Comparison of ENCODE assay signal across 16 cellular contexts in the genomic region with DNA sequence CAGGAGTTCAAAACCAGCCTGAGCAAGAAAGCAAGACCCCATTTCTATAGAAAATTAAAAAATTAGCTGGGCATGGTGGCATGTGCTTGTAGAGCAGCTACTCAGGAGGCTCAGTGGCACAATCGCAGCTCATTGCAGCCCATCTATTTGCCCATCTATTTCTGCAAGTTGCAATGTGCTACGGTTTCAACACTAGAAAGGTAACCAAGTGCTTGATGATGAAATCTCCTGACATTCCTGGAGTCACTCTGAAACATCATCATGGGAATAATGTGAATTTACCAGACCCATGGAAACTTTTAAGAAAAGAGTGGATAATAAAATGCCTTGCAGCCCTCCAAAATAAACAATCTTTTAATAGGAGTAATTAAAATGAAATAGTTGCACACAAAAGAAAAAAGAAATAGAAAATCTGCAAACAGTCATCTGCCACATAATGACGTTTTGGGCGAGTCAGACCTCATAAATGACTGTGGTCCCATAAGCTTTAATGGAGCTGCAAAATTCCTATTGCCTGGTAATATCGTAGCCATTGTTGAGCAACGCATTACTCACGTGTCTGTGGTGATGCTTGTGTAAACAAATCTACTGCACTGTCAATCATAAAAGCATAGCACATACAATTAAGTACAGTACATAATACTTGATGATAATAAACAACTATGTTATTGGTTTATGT. TPM values are rescaled to one million over a fixed set of nuclear protein-coding genes. Genes with fewer than 3 reads are reported as not detected.
DNase-seq lines count a peak whose midpoint lies in the region; ATAC-seq, FAIRE-seq and TF ChIP-seq lines count a peak whose summit lies in the region.
"Had no signal": no experiment of that assay in that cellular context is flagged by ENCODE, and none has a peak within 500 bp of the region (broad histone marks: within the 10 kb centered on the region; RNA-seq: fewer than 3 reads in every experiment).

No MANE protein-coding gene starts in this region.

- no peaks in the 10 kb centered on the region for H3K79me2 ChIP-seq in astrocyte (ENCODE audit: insufficient read depth, low read length)

- TF ChIP-seq CTCF in astrocyte (IDR thresholded peaks at IDR 0.05; ENCODE audit: insufficient read depth, low read depth, low read length) (no peak), kidney epithelial cell (IDR thresholded peaks at IDR 0.05; ENCODE audit: insufficient read depth, low read length, poor library complexity, severe bottlenecking) (no peak), thyroid gland (IDR thresholded peaks at IDR 0.05) (no peak)

- no peaks in the 10 kb centered on the region for H3K36me3 Mint-ChIP-seq in astrocyte (ENCODE audit: low read depth, unreplicated experiment)
- H3K36me3 Mint-ChIP-seq: CD8-positive, alpha-beta T cell had no signal

- no peak for ATAC-seq in GM19035 (IDR thresholded peaks at IDR 0.05; ENCODE audit: unreplicated experiment)
- ATAC-seq: CD8-positive, alpha-beta T cell; GM12878; left ventricle myocardium superior; psoas muscle had no signal

- no peaks in the 10 kb centered on the region for H3K9me3 Mint-ChIP-seq in astrocyte (ENCODE audit: unreplicated experiment)
- H3K9me3 Mint-ChIP-seq: CD8-positive, alpha-beta T cell had no signal

- peak; percentile 32 for FAIRE-seq in astrocyte (lab: Jason Lieb, UNC)
- FAIRE-seq: GM12878 had no signal

- H3K4me3 Mint-ChIP-seq in astrocyte (ENCODE audit: unreplicated experiment), result no peak overlapping the region
- H3K4me3 Mint-ChIP-seq: CD8-positive, alpha-beta T cell had no signal

- H3K4me3 ChIP-seq in astrocyte (ENCODE audit: insufficient read depth, low read depth, low read length), result no peak overlapping the region
- H3K4me3 ChIP-seq in kidney epithelial cell (ENCODE audit: low read depth, low read length), result no peak overlapping the region
- no peak overlapping the region for H3K4me3 ChIP-seq in thyroid gland (replicated peaks in 1 of 3)
- H3K4me3 ChIP-seq: esophagus muscularis mucosa, GM12878, psoas muscle had no signal

- no peaks in the 10 kb centered on the region for H4K20me1 ChIP-seq in astrocyte (ENCODE audit: insufficient read depth, low read length)

- peaks cover 5% of the 10 kb centered on the region for H3K27me3 Mint-ChIP-seq in astrocyte (ENCODE audit: low read depth, unreplicated experiment)

- H3K9ac ChIP-seq in astrocyte (ENCODE audit: low read length), result no peak overlapping the region

- no peak for TF ChIP-seq EP300 in Ishikawa (IDR thresholded peaks at IDR 0.05; ENCODE audit: borderline replicate concordance)

- DNase-seq in Caki2 (ENCODE audit: low read depth) (peak; percentile 16), astrocyte (ENCODE audit: low read depth) (peak; percentile 48), kidney epithelial cell (ENCODE audit: low read depth) (peak; percentile 51), thyroid gland (no peak), medulla oblongata (ENCODE audit: extremely low spot score) (no peak), COLO668 (lab: John Stamatoyannopoulos, UW; ENCODE audit: unreplicated experiment) (no peak)
- DNase-seq: activated CD8-positive, alpha-beta memory T cell treated with anti-CD3 and anti-CD28 coated beads, Interleukin-2, amount 50 U/mL, for 4 hours; amniotic stem cell; CD8-positive, alpha-beta T cell; left ventricle myocardium superior; NK-92 treated with Interleukin-12 subunit alpha and Interleukin-12 subunit beta, amount 100 ng/mL, for 24 hours; psoas muscle had no signal

- WGBS in thyroid gland, 2 donors, result 83 to 84% methylated on average over 7 of the region's 7 CpGs

- H3K36me3 ChIP-seq in astrocyte (ENCODE audit: insufficient read depth, low read length) (no peaks in the 10 kb centered on the region), kidney epithelial cell (ENCODE audit: control insufficient read depth, insufficient read depth, low read length) (no peaks in the 10 kb centered on the region), thyroid gland (no peaks in the 10 kb centered on the region)
- H3K36me3 ChIP-seq: esophagus muscularis mucosa had no signal

- no peak for TF ChIP-seq POLR2A in thyroid gland (IDR thresholded peaks at IDR 0.05)

- H3K4me1 ChIP-seq in astrocyte (ENCODE audit: insufficient read depth, low read length) (peaks cover 3% of the 10 kb centered on the region), thyroid gland (no peaks in the 10 kb centered on the region)
- H3K4me1 ChIP-seq: esophagus muscularis mucosa, psoas muscle had no signal

- peaks cover 3% of the 10 kb centered on the region for H3K4me1 Mint-ChIP-seq in astrocyte (ENCODE audit: low read depth, unreplicated experiment)

- H3K27ac Mint-ChIP-seq in astrocyte (ENCODE audit: unreplicated experiment), result peak overlapping the region; percentile 77
- H3K27ac Mint-ChIP-seq: CD8-positive, alpha-beta T cell had no signal

- peaks cover 3% of the 10 kb centered on the region for H3K27me3 ChIP-seq in astrocyte (ENCODE audit: insufficient read depth, low read length)
- H3K27me3 ChIP-seq in kidney epithelial cell (ENCODE audit: control insufficient read depth, insufficient read depth, low read length), result no peaks in the 10 kb centered on the region
- H3K27me3 ChIP-seq in thyroid gland, result no peaks in the 10 kb centered on the region
- H3K27me3 ChIP-seq: esophagus muscularis mucosa had no signal

- H3K9me3 ChIP-seq in astrocyte (ENCODE audit: insufficient read depth, low read depth, low read length) (peaks cover 3% of the 10 kb centered on the region), thyroid gland (no peaks in the 10 kb centered on the region)
- H3K9me3 ChIP-seq: esophagus muscularis mucosa, psoas muscle had no signal

- in situ Hi-C loops in Caki2 (cut with HindIII; ENCODE audit: low pct_unique_long_range_greater_than_20kb, low sequenced_read_pairs), result no loop called here

- no peak overlapping the region for H3K4me2 ChIP-seq in astrocyte (ENCODE audit: low read length)

- intact Hi-C loops in thyroid gland (cut with DNase I), result no loop called here

- TF ChIP-seq RAD21 in Ishikawa (IDR thresholded peaks at IDR 0.05; ENCODE audit: low read depth), result no peak

- H3K27ac ChIP-seq in astrocyte (ENCODE audit: low read depth, low read length) (no peak overlapping the region), thyroid gland (no peak overlapping the region)
- H3K27ac ChIP-seq: esophagus muscularis mucosa, psoas muscle had no signal

- H2AFZ ChIP-seq in astrocyte (ENCODE audit: low read depth, low read length), result no peak overlapping the region

TF ChIP-seq in Ishikawa, 13 proteins besides CTCF, POLR2A, EP300 and RAD21:
- TF ChIP-seq CEBPB (IDR thresholded peaks at IDR 0.05) (0 out of 2 replicates have a peak, but pooled peaks have one; percentile 33), FOXM1 (IDR thresholded peaks at IDR 0.05; ENCODE audit: borderline replicate concordance, low read depth) (no peak), CREB1 (IDR thresholded peaks at IDR 0.05; ENCODE audit: low read depth) (no peak)
- TF ChIP-seq, protein P1, sequence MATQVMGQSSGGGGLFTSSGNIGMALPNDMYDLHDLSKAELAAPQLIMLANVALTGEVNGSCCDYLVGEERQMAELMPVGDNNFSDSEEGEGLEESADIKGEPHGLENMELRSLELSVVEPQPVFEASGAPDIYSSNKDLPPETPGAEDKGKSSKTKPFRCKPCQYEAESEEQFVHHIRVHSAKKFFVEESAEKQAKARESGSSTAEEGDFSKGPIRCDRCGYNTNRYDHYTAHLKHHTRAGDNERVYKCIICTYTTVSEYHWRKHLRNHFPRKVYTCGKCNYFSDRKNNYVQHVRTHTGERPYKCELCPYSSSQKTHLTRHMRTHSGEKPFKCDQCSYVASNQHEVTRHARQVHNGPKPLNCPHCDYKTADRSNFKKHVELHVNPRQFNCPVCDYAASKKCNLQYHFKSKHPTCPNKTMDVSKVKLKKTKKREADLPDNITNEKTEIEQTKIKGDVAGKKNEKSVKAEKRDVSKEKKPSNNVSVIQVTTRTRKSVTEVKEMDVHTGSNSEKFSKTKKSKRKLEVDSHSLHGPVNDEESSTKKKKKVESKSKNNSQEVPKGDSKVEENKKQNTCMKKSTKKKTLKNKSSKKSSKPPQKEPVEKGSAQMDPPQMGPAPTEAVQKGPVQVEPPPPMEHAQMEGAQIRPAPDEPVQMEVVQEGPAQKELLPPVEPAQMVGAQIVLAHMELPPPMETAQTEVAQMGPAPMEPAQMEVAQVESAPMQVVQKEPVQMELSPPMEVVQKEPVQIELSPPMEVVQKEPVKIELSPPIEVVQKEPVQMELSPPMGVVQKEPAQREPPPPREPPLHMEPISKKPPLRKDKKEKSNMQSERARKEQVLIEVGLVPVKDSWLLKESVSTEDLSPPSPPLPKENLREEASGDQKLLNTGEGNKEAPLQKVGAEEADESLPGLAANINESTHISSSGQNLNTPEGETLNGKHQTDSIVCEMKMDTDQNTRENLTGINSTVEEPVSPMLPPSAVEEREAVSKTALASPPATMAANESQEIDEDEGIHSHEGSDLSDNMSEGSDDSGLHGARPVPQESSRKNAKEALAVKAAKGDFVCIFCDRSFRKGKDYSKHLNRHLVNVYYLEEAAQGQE (IDR thresholded peaks at IDR 0.05; ENCODE audit: low read depth), result no peak

RNA-seq across cellular contexts. Expression of a gene that starts 46.6 kb away (rescaled TPM):
- 6.3 and 9.8 TPM in 2 replicates for total RNA-seq in Caki2 (2014; rRNA removed; shearing (Covaris generic); ENCODE audit: low replicate concordance)
- total RNA-seq in astrocyte (30.5 and 32.2 TPM in 2 replicates), kidney epithelial cell (27.7 and 29.7 TPM in 2 replicates), thyroid gland (10 to 100 TPM; 10.3 to 13.4 (median 11.5) TPM)

Comparison
In these comparisons a context has a peak if more than half of its experiments do, and no peak if none do; other contexts are left out.
1. DNase-seq: peak in Caki2 (single experiment), astrocyte (single experiment) and kidney epithelial cell (single experiment); none in thyroid gland (0 of 2), medulla oblongata (single experiment) and COLO668 (single experiment).